In the genomic region with DNA sequence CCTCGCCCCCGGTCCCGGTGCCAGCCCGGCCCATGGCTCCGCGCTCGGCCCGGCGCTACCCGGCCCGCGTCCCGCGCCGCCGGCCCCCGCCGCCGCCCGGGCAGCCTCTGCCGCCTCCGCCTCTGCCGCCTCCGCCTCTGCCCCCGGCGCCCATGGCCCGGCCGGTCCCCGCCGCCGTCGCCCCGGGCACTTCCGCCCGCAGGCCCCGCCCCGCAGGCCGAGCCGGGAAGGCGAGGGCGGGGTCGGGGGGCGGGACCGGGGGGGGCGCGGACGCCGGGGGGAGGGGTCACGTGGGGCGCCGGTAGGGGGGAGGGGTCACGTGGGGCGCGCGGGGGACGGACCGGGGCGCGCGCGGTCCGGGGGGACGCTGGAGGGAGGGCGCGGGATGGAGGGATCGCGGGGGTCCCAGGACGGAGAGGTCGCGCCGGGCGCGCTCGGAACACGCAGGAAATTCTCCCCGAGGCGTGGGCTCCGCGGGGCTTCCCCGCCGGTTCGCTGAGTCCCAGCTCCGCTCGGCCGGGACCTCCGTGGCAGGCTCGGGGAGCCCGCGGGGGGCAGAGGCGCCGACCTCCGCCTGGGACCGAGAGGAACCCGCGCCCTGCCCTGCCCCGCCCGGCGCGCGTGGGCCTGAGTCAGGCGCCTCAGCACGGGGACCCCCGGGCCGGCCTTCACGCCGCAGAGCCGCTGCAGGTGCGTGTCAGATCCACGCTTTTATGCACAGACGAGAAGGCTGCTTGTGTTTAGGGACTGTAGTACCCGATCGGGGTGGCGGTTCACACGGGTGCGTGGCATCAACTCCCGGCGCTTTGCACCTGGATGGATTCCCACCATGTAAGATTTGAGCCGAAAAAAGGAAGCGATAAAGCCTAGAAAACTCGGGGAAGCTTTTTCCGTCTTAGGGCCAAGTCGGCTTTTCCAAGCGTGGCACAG, we compare ENCODE assay signal across 8 cellular contexts. TPM values are rescaled to one million over a fixed set of nuclear protein-coding genes. Genes with fewer than 3 reads are reported as not detected.
DNase-seq lines count a peak whose midpoint lies in the region; ATAC-seq and TF ChIP-seq lines count a peak whose summit lies in the region.

A gene with protein sequence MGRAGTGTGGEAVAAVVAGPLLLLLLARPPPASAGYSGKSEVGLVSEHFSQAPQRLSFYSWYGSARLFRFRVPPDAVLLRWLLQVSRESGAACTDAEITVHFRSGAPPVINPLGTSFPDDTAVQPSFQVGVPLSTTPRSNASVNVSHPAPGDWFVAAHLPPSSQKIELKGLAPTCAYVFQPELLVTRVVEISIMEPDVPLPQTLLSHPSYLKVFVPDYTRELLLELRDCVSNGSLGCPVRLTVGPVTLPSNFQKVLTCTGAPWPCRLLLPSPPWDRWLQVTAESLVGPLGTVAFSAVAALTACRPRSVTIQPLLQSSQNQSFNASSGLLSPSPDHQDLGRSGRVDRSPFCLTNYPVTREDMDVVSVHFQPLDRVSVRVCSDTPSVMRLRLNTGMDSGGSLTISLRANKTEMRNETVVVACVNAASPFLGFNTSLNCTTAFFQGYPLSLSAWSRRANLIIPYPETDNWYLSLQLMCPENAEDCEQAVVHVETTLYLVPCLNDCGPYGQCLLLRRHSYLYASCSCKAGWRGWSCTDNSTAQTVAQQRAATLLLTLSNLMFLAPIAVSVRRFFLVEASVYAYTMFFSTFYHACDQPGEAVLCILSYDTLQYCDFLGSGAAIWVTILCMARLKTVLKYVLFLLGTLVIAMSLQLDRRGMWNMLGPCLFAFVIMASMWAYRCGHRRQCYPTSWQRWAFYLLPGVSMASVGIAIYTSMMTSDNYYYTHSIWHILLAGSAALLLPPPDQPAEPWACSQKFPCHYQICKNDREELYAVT (minus strand): TSS at position 191 of the 930 bp plus-strand sequence. CDS start 157 bp downstream, at position 34.

- H3K4me1 ChIP-seq in ascending aorta, result peaks cover 5 to 12% of the 10 kb centered on the region in 2 donors

- no peak for DNase-seq in AG09309 (ENCODE audit: low read depth)
- DNase-seq in HL-60 (ENCODE audit: low read depth in 1 of 2, low spot score in 1 of 2), result peak in 1 of 2 experiments; percentile 45
- DNase-seq in ascending aorta (ENCODE audit: low spot score in 2 of 2), result no peak
- peak; percentile 52 to 69 for DNase-seq in hippocampal formation (lab: John Stamatoyannopoulos, UW)
- DNase-seq in renal cortical epithelial cell (ENCODE audit: low read depth), result peak; percentile 15
- DNase-seq in COLO829 (ENCODE audit: low spot score), result no peak

- peak within 1 kb of the TSS; percentile 12 for H3K27ac Mint-ChIP-seq in T-helper 1 cell treated with Interleukin-12 subunit alpha and Interleukin-12 subunit beta and Interleukin-4 antibody, amounts not matched to agents 30 μg/mL and 1 μg/mL, for 36 hours

- intact Hi-C loops in ascending aorta (cut with DNase I), result loop anchor here (1.0 to 5.0 kb wide), 7 partner anchors 12 to 205 kb away; a partner anchor contains a TSS

- peak; percentile 47 for ATAC-seq in GM19025 (IDR thresholded peaks at IDR 0.05; ENCODE audit: low read depth, unreplicated experiment)

- peaks cover 3 to 6% of the 10 kb centered on the region in 2 donors for H3K36me3 ChIP-seq in ascending aorta

- peak within 1 kb of the TSS; percentile 90 for H3K4me3 ChIP-seq in AG09309 (ENCODE audit: control insufficient read depth, low read depth, low read length)
- H3K4me3 ChIP-seq in HL-60 (replicated peaks; ENCODE audit: insufficient read depth, low read length), result peak within 1 kb of the TSS; percentile 86
- peak within 1 kb of the TSS; percentile 86 to 98 for H3K4me3 ChIP-seq in ascending aorta

- H3K4me1 Mint-ChIP-seq in T-helper 1 cell treated with Interleukin-12 subunit alpha and Interleukin-12 subunit beta and Interleukin-4 antibody, amounts not matched to agents 30 μg/mL and 1 μg/mL, for 36 hours (ENCODE audit: low read depth), result peaks cover 9% of the 10 kb centered on the region

- H3K36me3 Mint-ChIP-seq in T-helper 1 cell treated with Interleukin-12 subunit alpha and Interleukin-12 subunit beta and Interleukin-4 antibody, amounts not matched to agents 30 μg/mL and 1 μg/mL, for 36 hours (ENCODE audit: low read depth), result peaks cover 1% of the 10 kb centered on the region

- H3K9me3 Mint-ChIP-seq in T-helper 1 cell treated with Interleukin-12 subunit alpha and Interleukin-12 subunit beta and Interleukin-4 antibody, amounts not matched to agents 30 μg/mL and 1 μg/mL, for 36 hours, result no peaks in the 10 kb centered on the region

- peak within 1 kb of the TSS; percentile 85 for H3K4me3 Mint-ChIP-seq in T-helper 1 cell treated with Interleukin-12 subunit alpha and Interleukin-12 subunit beta and Interleukin-4 antibody, amounts not matched to agents 30 μg/mL and 1 μg/mL, for 36 hours

- no peaks in the 10 kb centered on the region for H3K9me3 ChIP-seq in ascending aorta

- H3K27me3 ChIP-seq in HL-60 (ENCODE audit: insufficient read depth, poor library complexity, severe bottlenecking) (no peaks in the 10 kb centered on the region), ascending aorta (no peaks in the 10 kb centered on the region)

- TF ChIP-seq CTCF in AG09309 (IDR thresholded peaks at IDR 0.05; ENCODE audit: control insufficient read depth, insufficient read depth, low read depth, low read length, missing control alignments), result no peak
- no peak for TF ChIP-seq CTCF in HL-60 (IDR thresholded peaks at IDR 0.05; ENCODE audit: insufficient read depth, low read length)
- TF ChIP-seq CTCF in ascending aorta (IDR thresholded peaks at IDR 0.05), result no peak

- H3K27ac ChIP-seq in HL-60 (replicated peaks), result peak within 1 kb of the TSS; percentile 66
- peak within 1 kb of the TSS; percentile 64 for H3K27ac ChIP-seq in ascending aorta

- H3K27me3 Mint-ChIP-seq in T-helper 1 cell treated with Interleukin-12 subunit alpha and Interleukin-12 subunit beta and Interleukin-4 antibody, amounts not matched to agents 30 μg/mL and 1 μg/mL, for 36 hours (ENCODE audit: low read depth), result peaks cover 9% of the 10 kb centered on the region

RNA-seq across cellular contexts. Expression of the gene that starts here (rescaled TPM):
- 47.6 TPM for total RNA-seq in ascending aorta
- total RNA-seq in renal cortical epithelial cell, result 87.2 and 92.8 TPM in 2 replicates

Comparison
In these comparisons a context has a peak if more than half of its experiments do, and no peak if none do; other contexts are left out.
1. DNase-seq: peak in hippocampal formation (2 of 2) and renal cortical epithelial cell (single experiment); none in AG09309 (single experiment), ascending aorta (0 of 2) and COLO829 (single experiment).
2. Peak in every context shown above with its lines, with median percentiles within 50 percentile points of each other: H3K4me3 ChIP-seq.